ENCODE assay signal across 12 cellular contexts in genomic region chr2:38485734-38486133, GRCh38.
DNase-seq lines count a peak whose midpoint lies in the region; ATAC-seq and TF ChIP-seq lines count a peak whose summit lies in the region.
"Had no signal": no experiment of that assay in that cellular context is flagged by ENCODE, and none has a peak within 500 bp of the region (broad histone marks: within the 10 kb centered on the region; RNA-seq: fewer than 3 reads in every experiment).

No MANE protein-coding gene starts in this region.

- DNase-seq in RPMI8226, result peak; percentile 13
- no peak for DNase-seq in spleen
- DNase-seq in NCI-H146 (lab: John Stamatoyannopoulos, UW), result no peak
- no peak for DNase-seq in activated naive CD4-positive, alpha-beta T cell treated with Interleukin-2 at 50 U/mL for 16 hours
- no peak for DNase-seq in central memory CD4-positive, alpha-beta T cell
- DNase-seq: activated CD4-positive, alpha-beta T cell treated with anti-CD3 and anti-CD28 coated beads for 4 hours; MM.1S; Peyer's patch had no signal

- TF ChIP-seq CTCF in GM12874 (IDR thresholded peaks at IDR 0.05; ENCODE audit: insufficient read depth, low read depth, low read length) (peak; percentile 18; the same call in 1 of the 2 replicates), spleen (IDR thresholded peaks at IDR 0.05 in 8 of 11, conservative IDR thresholded peaks at IDR 0.05 in 3 of 11) (peak in 1 of 11 experiments; percentile 20)

- intact Hi-C loops in spleen (cut with DNase I; ENCODE audit: low total_unique reads), result no loop called here

- peaks cover 0 to 10% (median 8%) of the 10 kb centered on the region in 8 donors for H3K9me3 ChIP-seq in spleen

- H3K36me3 ChIP-seq in spleen, result no peaks in the 10 kb centered on the region
- H3K36me3 ChIP-seq: BLaER1, Peyer's patch had no signal

- WGBS in spleen, 5 donors, result 48 to 79% (median 62%) methylated on average over 3 of the region's 3 CpGs

- H3K27me3 ChIP-seq in spleen (replicated peaks in 1 of 7), result no peaks in the 10 kb centered on the region
- H3K27me3 ChIP-seq: BLaER1, Peyer's patch had no signal

- H3K4me3 ChIP-seq in spleen, result no peak overlapping the region
- H3K4me3 ChIP-seq: BLaER1, Peyer's patch had no signal

- H3K4me1 ChIP-seq in spleen, result peaks cover 0 to 33% (median 6%) of the 10 kb centered on the region in 6 donors
- H3K4me1 ChIP-seq: Peyer's patch had no signal

- peak overlapping the region in 2 of 8 donors; percentile 48 to 57 for H3K27ac ChIP-seq in spleen
- H3K27ac ChIP-seq: BLaER1, Peyer's patch had no signal

- TF ChIP-seq POLR2A in spleen (IDR thresholded peaks at IDR 0.05), result no peak

- ATAC-seq in GM19468 (IDR thresholded peaks at IDR 0.05; ENCODE audit: extremely low read depth, unreplicated experiment) (peak; percentile 85), HG03095 (IDR thresholded peaks at IDR 0.05; ENCODE audit: unreplicated experiment) (peak; percentile 95)
